ENCODE assay signal across 8 cellular contexts in the genomic region with DNA sequence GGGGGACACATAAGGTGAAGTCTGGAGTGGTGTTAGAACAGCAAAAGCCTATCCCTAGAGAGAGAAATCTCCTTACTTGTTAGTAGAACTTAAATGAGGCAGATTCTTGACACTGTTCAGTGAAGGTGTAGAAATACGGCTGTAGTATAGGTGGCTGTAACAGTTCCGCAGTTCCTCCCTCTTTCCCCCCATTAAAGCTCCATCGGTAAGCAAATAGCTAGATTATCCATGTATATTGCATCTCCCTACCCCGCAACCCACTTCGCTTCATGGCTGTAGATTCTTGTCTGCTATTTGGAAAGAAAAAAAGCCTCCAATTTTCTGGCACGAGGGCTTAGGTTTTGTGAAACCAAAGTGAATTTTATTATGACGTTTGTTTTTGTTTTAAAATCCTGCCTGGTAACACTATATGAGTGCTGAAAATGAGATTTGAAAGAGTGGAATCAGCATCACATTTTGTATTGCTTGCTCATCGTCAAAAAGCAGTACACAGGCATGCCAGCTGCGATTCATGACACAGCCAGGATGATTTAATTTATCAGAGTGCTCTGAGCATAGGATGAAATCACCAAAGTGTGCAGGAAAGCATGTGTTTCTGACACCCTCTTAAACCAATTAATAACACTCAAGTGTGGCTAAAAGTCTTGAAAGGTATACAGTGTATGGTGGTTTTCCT. TPM values are rescaled to one million over a fixed set of nuclear protein-coding genes. Genes with fewer than 3 reads are reported as not detected.
A peak's percentile ranks its signal among the peaks of the same experiment; 100 is the strongest.
DNase-seq lines count a peak whose midpoint lies in the region; ATAC-seq and TF ChIP-seq lines count a peak whose summit lies in the region.

No MANE protein-coding gene starts in this region.

- ATAC-seq in SK-N-SH treated with all-trans-retinoic acid at 6 μM for 48 hours (peak; percentile 63), heart right ventricle (no peak), HG03439 (IDR thresholded peaks at IDR 0.05; ENCODE audit: unreplicated experiment) (no peak), HG02852 (IDR thresholded peaks at IDR 0.05; ENCODE audit: unreplicated experiment) (no peak), GM19328 (IDR thresholded peaks at IDR 0.05; ENCODE audit: unreplicated experiment) (no peak)

- H3K9me3 ChIP-seq in heart right ventricle (no peaks in the 10 kb centered on the region), smooth muscle cell (replicated peaks; ENCODE audit: low read depth) (no peaks in the 10 kb centered on the region)

- WGBS in heart right ventricle, 2 donors, result 36 to 43% methylated on average over 9 of the region's 9 CpGs
- WGBS in smooth muscle cell (ENCODE audit: low lambda C conversion rate), result 56% methylated on average over 9 of the region's 9 CpGs

- no peak overlapping the region for H3K27ac ChIP-seq in heart right ventricle
- no peak overlapping the region for H3K27ac ChIP-seq in smooth muscle cell (ENCODE audit: low read depth)

- TF ChIP-seq CTCF in heart right ventricle (IDR thresholded peaks at IDR 0.05) (no peak), smooth muscle cell (IDR thresholded peaks at IDR 0.05; ENCODE audit: borderline replicate concordance, insufficient read depth, poor library complexity, severe bottlenecking) (no peak)

- H3K9me3 Mint-ChIP-seq in activated CD4-positive, alpha-beta T cell treated with anti-CD3 and anti-CD28 coated beads, Interleukin-2, amount 10 ng/mL, durations not matched to agents 24 days and 14 days, result no peaks in the 10 kb centered on the region

- H3K4me1 ChIP-seq in heart right ventricle, result peaks cover 0 to 18% (median 8%) of the 10 kb centered on the region in 9 donors
- H3K4me1 ChIP-seq in smooth muscle cell (ENCODE audit: low read depth), result peaks cover 15% of the 10 kb centered on the region

- intact Hi-C loops in activated CD4-positive, alpha-beta T cell treated with anti-CD3 and anti-CD28 coated beads, Interleukin-2, amount 10 ng/mL, durations not matched to agents 24 days and 14 days (cut with micrococcal nuclease), result no loop called here
- intact Hi-C loops in heart right ventricle (cut with DNase I), result no loop called here

- no peak overlapping the region for H3K27ac Mint-ChIP-seq in activated CD4-positive, alpha-beta T cell treated with anti-CD3 and anti-CD28 coated beads, Interleukin-2, amount 10 ng/mL, durations not matched to agents 24 days and 14 days

- no peaks in the 10 kb centered on the region for H3K79me2 ChIP-seq in smooth muscle cell (ENCODE audit: low read depth)

- peaks cover 56% of the 10 kb centered on the region for H3K27me3 Mint-ChIP-seq in activated CD4-positive, alpha-beta T cell treated with anti-CD3 and anti-CD28 coated beads, Interleukin-2, amount 10 ng/mL, durations not matched to agents 24 days and 14 days

- peaks cover 12% of the 10 kb centered on the region for H3K4me1 Mint-ChIP-seq in activated CD4-positive, alpha-beta T cell treated with anti-CD3 and anti-CD28 coated beads, Interleukin-2, amount 10 ng/mL, durations not matched to agents 24 days and 14 days

- H3K9ac ChIP-seq in smooth muscle cell (ENCODE audit: low read depth), result no peak overlapping the region

- peak overlapping the region; percentile 13 for H3K4me3 Mint-ChIP-seq in activated CD4-positive, alpha-beta T cell treated with anti-CD3 and anti-CD28 coated beads, Interleukin-2, amount 10 ng/mL, durations not matched to agents 24 days and 14 days

- H3K27me3 ChIP-seq in heart right ventricle (peaks cover 0 to 19% (median 0%) of the 10 kb centered on the region in 7 donors), smooth muscle cell (ENCODE audit: low read depth) (no peaks in the 10 kb centered on the region)

- DNase-seq in activated CD4-positive, alpha-beta T cell treated with anti-CD3 and anti-CD28 coated beads, Interleukin-2, amount 10 ng/mL, durations not matched to agents 24 days and 14 days, result no peak
- no peak for DNase-seq in activated CD4-positive, alpha-beta T cell treated with anti-CD3 and anti-CD28 coated beads for 4 hours
- no peak for DNase-seq in heart right ventricle
- no peak for DNase-seq in smooth muscle cell (lab: John Stamatoyannopoulos, UW; ENCODE audit: unreplicated experiment)

- H3K36me3 Mint-ChIP-seq in activated CD4-positive, alpha-beta T cell treated with anti-CD3 and anti-CD28 coated beads, Interleukin-2, amount 10 ng/mL, durations not matched to agents 24 days and 14 days (ENCODE audit: low read depth), result no peaks in the 10 kb centered on the region

- no peak overlapping the region for H2AFZ ChIP-seq in smooth muscle cell (ENCODE audit: low read depth)

- H3K36me3 ChIP-seq in heart right ventricle (no peaks in the 10 kb centered on the region), smooth muscle cell (ENCODE audit: low read depth) (no peaks in the 10 kb centered on the region)

- peak overlapping the region; percentile 96 for H3K4me2 ChIP-seq in smooth muscle cell

- no peaks in the 10 kb centered on the region for H4K20me1 ChIP-seq in smooth muscle cell (ENCODE audit: low read depth)

- peak overlapping the region in 8 of 10 donors; percentile 4 to 86 (median 79) for H3K4me3 ChIP-seq in heart right ventricle
- H3K4me3 ChIP-seq in smooth muscle cell, result peak overlapping the region; percentile 86

- H3F3A ChIP-seq in smooth muscle cell (ENCODE audit: low read depth), result no peaks in the 10 kb centered on the region

TF ChIP-seq in SK-N-SH treated with all-trans-retinoic acid at 6 μM for 48 hours, 23 proteins besides CTCF, POLR2A, EP300 and RAD21 (continues in another document):
- TF ChIP-seq CSDC2 (CRISPR knock-in tag; IDR thresholded peaks at IDR 0.05) (no peak), TOX (CRISPR knock-in tag; IDR thresholded peaks at IDR 0.05; ENCODE audit: borderline replicate concordance) (no peak), ESRRG (CRISPR knock-in tag; IDR thresholded peaks at IDR 0.05) (no peak), OSR1 (CRISPR knock-in tag; IDR thresholded peaks at IDR 0.05) (no peak), ZNF565 (CRISPR knock-in tag; conservative IDR thresholded peaks at IDR 0.05; ENCODE audit: low read depth) (no peak), SNAI2 (CRISPR knock-in tag; IDR thresholded peaks at IDR 0.05) (no peak), ARNTL (CRISPR knock-in tag; IDR thresholded peaks at IDR 0.05; ENCODE audit: borderline replicate concordance, low read depth) (no peak), PPARA (CRISPR knock-in tag; IDR thresholded peaks at IDR 0.05; ENCODE audit: borderline replicate concordance) (no peak), ZC3H10 (CRISPR knock-in tag; IDR thresholded peaks at IDR 0.05) (no peak), BACH2 (CRISPR knock-in tag; IDR thresholded peaks at IDR 0.05; ENCODE audit: borderline replicate concordance) (no peak)
- TF ChIP-seq, protein P1, sequence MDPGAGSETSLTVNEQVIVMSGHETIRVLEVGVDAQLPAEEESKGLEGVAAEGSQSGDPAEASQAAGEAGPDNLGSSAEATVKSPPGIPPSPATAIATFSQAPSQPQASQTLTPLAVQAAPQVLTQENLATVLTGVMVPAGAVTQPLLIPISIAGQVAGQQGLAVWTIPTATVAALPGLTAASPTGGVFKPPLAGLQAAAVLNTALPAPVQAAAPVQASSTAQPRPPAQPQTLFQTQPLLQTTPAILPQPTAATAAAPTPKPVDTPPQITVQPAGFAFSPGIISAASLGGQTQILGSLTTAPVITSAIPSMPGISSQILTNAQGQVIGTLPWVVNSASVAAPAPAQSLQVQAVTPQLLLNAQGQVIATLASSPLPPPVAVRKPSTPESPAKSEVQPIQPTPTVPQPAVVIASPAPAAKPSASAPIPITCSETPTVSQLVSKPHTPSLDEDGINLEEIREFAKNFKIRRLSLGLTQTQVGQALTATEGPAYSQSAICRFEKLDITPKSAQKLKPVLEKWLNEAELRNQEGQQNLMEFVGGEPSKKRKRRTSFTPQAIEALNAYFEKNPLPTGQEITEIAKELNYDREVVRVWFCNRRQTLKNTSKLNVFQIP (CRISPR knock-in tag; IDR thresholded peaks at IDR 0.05; ENCODE audit: borderline replicate concordance, low read depth), result no peak
- TF ChIP-seq, protein P2, sequence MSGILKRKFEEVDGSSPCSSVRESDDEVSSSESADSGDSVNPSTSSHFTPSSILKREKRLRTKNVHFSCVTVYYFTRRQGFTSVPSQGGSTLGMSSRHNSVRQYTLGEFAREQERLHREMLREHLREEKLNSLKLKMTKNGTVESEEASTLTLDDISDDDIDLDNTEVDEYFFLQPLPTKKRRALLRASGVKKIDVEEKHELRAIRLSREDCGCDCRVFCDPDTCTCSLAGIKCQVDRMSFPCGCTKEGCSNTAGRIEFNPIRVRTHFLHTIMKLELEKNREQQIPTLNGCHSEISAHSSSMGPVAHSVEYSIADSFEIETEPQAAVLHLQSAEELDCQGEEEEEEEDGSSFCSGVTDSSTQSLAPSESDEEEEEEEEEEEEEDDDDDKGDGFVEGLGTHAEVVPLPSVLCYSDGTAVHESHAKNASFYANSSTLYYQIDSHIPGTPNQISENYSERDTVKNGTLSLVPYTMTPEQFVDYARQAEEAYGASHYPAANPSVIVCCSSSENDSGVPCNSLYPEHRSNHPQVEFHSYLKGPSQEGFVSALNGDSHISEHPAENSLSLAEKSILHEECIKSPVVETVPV (CRISPR knock-in tag; IDR thresholded peaks at IDR 0.05), result no peak

RNA-seq across cellular contexts. Expression of gene FAM171B, which starts 1.4 kb away (rescaled TPM):
- 0.33 and 0.43 TPM in 2 replicates for total RNA-seq in activated CD4-positive, alpha-beta T cell treated with anti-CD3 and anti-CD28 coated beads, Interleukin-2, amount 10 ng/mL, durations not matched to agents 24 days and 14 days
- total RNA-seq in heart right ventricle, result 1 to 10 TPM; 1.5 to 3.7 (median 2.1) TPM
- polyA plus RNA-seq in heart right ventricle, result 1 to 10 TPM in 1 of 2 donors, under 1 TPM in 1; 0.51 to 1.1 TPM
- 13.9 TPM in 2 replicates for total RNA-seq in smooth muscle cell
- polyA plus RNA-seq in smooth muscle cell, result 1.3 and 2.9 TPM in 2 replicates
